Comparison of ENCODE assay signal across 25 cellular contexts in the genomic region with DNA sequence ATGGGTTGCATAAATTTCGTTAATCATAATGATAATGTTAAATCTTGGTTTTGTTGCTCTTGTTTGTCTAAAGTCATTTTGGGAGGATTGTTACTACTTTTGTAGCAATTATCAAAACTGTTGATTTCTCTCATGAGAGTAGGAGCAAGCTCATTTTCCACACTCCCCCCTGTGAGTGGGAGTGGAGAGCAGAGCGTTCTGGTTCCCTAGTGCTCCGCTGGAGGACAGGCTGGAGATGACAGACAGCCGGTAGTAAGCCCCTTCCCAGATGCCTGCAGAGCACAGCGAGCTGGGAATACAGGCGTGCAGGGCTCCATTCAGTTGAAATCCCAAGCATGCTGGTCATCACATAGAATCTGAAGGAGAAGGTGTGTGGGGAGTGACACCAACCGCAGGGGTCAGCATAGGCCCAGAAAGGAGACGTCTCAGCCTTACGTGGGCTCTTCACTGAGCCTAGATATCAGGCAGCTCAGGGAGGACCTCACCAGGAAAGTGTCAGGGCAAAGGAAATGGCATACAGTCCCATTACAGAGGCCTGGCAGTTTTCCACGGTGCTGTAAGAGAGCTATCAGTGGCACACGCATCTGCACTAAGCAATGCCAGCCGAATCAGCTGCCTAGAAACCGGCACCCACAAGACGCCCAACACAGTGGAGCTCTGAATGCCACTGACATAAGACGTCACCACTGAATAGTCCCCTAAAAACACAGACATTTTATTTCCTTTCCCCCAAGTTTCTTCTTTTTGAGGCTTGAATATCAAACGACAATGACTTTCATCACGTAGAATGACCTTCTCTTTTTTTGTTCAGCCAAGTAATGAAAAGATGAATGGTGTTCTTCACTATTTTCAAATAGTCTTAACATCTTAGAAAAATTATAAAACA.
A peak's percentile ranks its signal among the peaks of the same experiment; 100 is the strongest.
DNase-seq lines count a peak whose midpoint lies in the region; ATAC-seq, FAIRE-seq and TF ChIP-seq lines count a peak whose summit lies in the region.
"Had no signal": no experiment of that assay in that cellular context is flagged by ENCODE, and none has a peak within 500 bp of the region (broad histone marks: within the 10 kb centered on the region; RNA-seq: fewer than 3 reads in every experiment).

No MANE protein-coding gene starts in this region.

- TF ChIP-seq EP300 in H1 (IDR thresholded peaks at IDR 0.05; ENCODE audit: borderline replicate concordance in 1 of 2, low read depth in 2 of 2, low read length in 2 of 2), result no peak

- H3K9me3 ChIP-seq in right atrium auricular region (no peaks in the 10 kb centered on the region), H1 (ENCODE audit: insufficient read depth in 2 of 2, low read depth in 1 of 2, low read length in 1 of 2) (no peaks in the 10 kb centered on the region), right cardiac atrium (ENCODE audit: control insufficient read depth, low read length) (no peaks in the 10 kb centered on the region)
- H3K9me3 ChIP-seq: A549, gastrocnemius medialis, prostate gland, upper lobe of left lung had no signal

- no peak for FAIRE-seq in H1 (lab: Jason Lieb, UNC)
- FAIRE-seq: A549 had no signal

- H2BK12ac ChIP-seq in H1 (ENCODE audit: low read depth, low read length), result no peak overlapping the region

- H3K18ac ChIP-seq in H1 (ENCODE audit: extremely low read depth, low read length), result no peak overlapping the region

- H3K36me3 Mint-ChIP-seq in activated T-helper 2 cell treated with anti-CD3 and anti-CD28 coated beads, Interferon-gamma antibody, Interleukin-2, Interleukin-4, amounts not matched to agents 10 μg/mL and 5 μg/mL and 100 μg/mL, durations not matched to agents 14 hours and 24 hours and 36 hours (ENCODE audit: low read depth), result no peaks in the 10 kb centered on the region
- H3K36me3 Mint-ChIP-seq in progenitor cell of endocrine pancreas (ENCODE audit: insufficient read depth), result no peaks in the 10 kb centered on the region
- H3K36me3 Mint-ChIP-seq: activated naive CD8-positive, alpha-beta T cell treated with anti-CD3 and anti-CD28 coated beads for 36 hours; memory B cell had no signal

- no peak overlapping the region for H3K23ac ChIP-seq in H1 (ENCODE audit: insufficient read length)

- no peak overlapping the region for H3K56ac ChIP-seq in H1 (replicated peaks; ENCODE audit: insufficient read length, low read depth, low read length)

- TF ChIP-seq POLR2A in H1 (IDR thresholded peaks at IDR 0.05; ENCODE audit: control extremely low read depth in 1 of 2, low read depth in 2 of 2, low read length in 2 of 2), result no peak

- H3K27ac ChIP-seq in right atrium auricular region, result no peak overlapping the region
- no peak overlapping the region for H3K27ac ChIP-seq in H1 (ENCODE audit: low read depth, low read length)
- H3K27ac ChIP-seq in right cardiac atrium (ENCODE audit: low read length), result no peak overlapping the region
- H3K27ac ChIP-seq: A549, gastrocnemius medialis, prostate gland, upper lobe of left lung had no signal

- no peaks in the 10 kb centered on the region for H3K4me1 Mint-ChIP-seq in activated T-helper 2 cell treated with anti-CD3 and anti-CD28 coated beads, Interferon-gamma antibody, Interleukin-2, Interleukin-4, amounts not matched to agents 10 μg/mL and 5 μg/mL and 100 μg/mL, durations not matched to agents 14 hours and 24 hours and 36 hours (ENCODE audit: low read depth)
- peaks cover 3% of the 10 kb centered on the region for H3K4me1 Mint-ChIP-seq in progenitor cell of endocrine pancreas (ENCODE audit: low read depth)
- H3K4me1 Mint-ChIP-seq: activated B cell treated with CpG ODN at 0.5 μM for 24 hours; activated naive CD8-positive, alpha-beta T cell treated with anti-CD3 and anti-CD28 coated beads for 36 hours; memory B cell had no signal

- H2BK5ac ChIP-seq in H1 (ENCODE audit: low read depth, low read length), result no peak overlapping the region

- H2BK15ac ChIP-seq in H1 (ENCODE audit: low read length), result no peak overlapping the region

- H4K20me1 ChIP-seq in H1 (replicated peaks in 1 of 2; ENCODE audit: control insufficient read depth in 1 of 2, insufficient read depth in 2 of 2, low read length in 2 of 2), result peaks cover 0 to 2% of the 10 kb centered on the region in 2 experiments

- H3K9me3 Mint-ChIP-seq in activated T-helper 2 cell treated with anti-CD3 and anti-CD28 coated beads, Interferon-gamma antibody, Interleukin-2, Interleukin-4, amounts not matched to agents 10 μg/mL and 5 μg/mL and 100 μg/mL, durations not matched to agents 14 hours and 24 hours and 36 hours, result no peaks in the 10 kb centered on the region
- no peaks in the 10 kb centered on the region for H3K9me3 Mint-ChIP-seq in progenitor cell of endocrine pancreas (ENCODE audit: low read depth)
- H3K9me3 Mint-ChIP-seq: activated B cell treated with CpG ODN at 0.5 μM for 24 hours; activated naive CD8-positive, alpha-beta T cell treated with anti-CD3 and anti-CD28 coated beads for 36 hours; memory B cell had no signal

- no peak overlapping the region for H2AK5ac ChIP-seq in H1 (ENCODE audit: low read depth, low read length)

- H3K4me1 ChIP-seq in right atrium auricular region, result no peaks in the 10 kb centered on the region
- no peaks in the 10 kb centered on the region for H3K4me1 ChIP-seq in H1 (replicated peaks in 1 of 4; ENCODE audit: control insufficient read depth in 3 of 4, insufficient read depth in 4 of 4, low read length in 3 of 4)
- H3K4me1 ChIP-seq in right cardiac atrium (ENCODE audit: control insufficient read depth, insufficient read depth, low read length), result no peaks in the 10 kb centered on the region
- H3K4me1 ChIP-seq: A549, gastrocnemius medialis, prostate gland, upper lobe of left lung had no signal

- H2BK120ac ChIP-seq in H1 (replicated peaks; ENCODE audit: low read depth, low read length), result no peak overlapping the region

- H4K91ac ChIP-seq in H1 (replicated peaks; ENCODE audit: insufficient read length, low read length), result no peak overlapping the region

- TF ChIP-seq CTCF in right atrium auricular region (IDR thresholded peaks at IDR 0.05) (no peak), H1 (IDR thresholded peaks at IDR 0.05; ENCODE audit: control extremely low read depth in 1 of 3, insufficient read depth in 1 of 3, low read depth in 1 of 3, low read length in 3 of 3) (no peak), progenitor cell of endocrine pancreas (IDR thresholded peaks at IDR 0.05; ENCODE audit: unreplicated experiment) (no peak)

- TF ChIP-seq RAD21 in H1 (IDR thresholded peaks at IDR 0.05 in 1 of 2, conservative IDR thresholded peaks at IDR 0.05 in 1 of 2; ENCODE audit: low read depth in 2 of 2, low read length in 2 of 2), result peak; percentile 16 to 30; a peak in 1 of 4 replicates

- 85% methylated on average over 17 of the region's 17 CpGs; no CpG with 5 or more reads in 1 of the 2 experiments for WGBS in H1 (ENCODE audit: extremely low coverage in 1 of 2, insufficient coverage in 1 of 2, insufficient read length in 1 of 2, insufficient replicate concordance in 2 of 2, low coverage in 1 of 2, low lambda C conversion rate in 2 of 2, missing lambda C conversion rate in 1 of 2), 2 experiments
- 53% methylated on average over 17 of the region's 17 CpGs for WGBS in right cardiac atrium

- H3K4me2 ChIP-seq in H1 (ENCODE audit: insufficient read depth in 1 of 2, low read depth in 2 of 2, low read length in 2 of 2), result no peak overlapping the region
- H3K4me2 ChIP-seq: A549 had no signal

- POLR2A ChIA-PET in H1 (lab: Charles Lee; ENCODE audit: partially characterized antibody), result no interaction called here

- H3K27me3 Mint-ChIP-seq in activated T-helper 2 cell treated with anti-CD3 and anti-CD28 coated beads, Interferon-gamma antibody, Interleukin-2, Interleukin-4, amounts not matched to agents 10 μg/mL and 5 μg/mL and 100 μg/mL, durations not matched to agents 14 hours and 24 hours and 36 hours (ENCODE audit: low read depth), result no peaks in the 10 kb centered on the region
- H3K27me3 Mint-ChIP-seq in progenitor cell of endocrine pancreas, result peaks cover 57% of the 10 kb centered on the region

- H4K5ac ChIP-seq in H1 (ENCODE audit: insufficient read length, low read depth, low read length), result no peak overlapping the region

- no peak overlapping the region for H2BK20ac ChIP-seq in H1 (ENCODE audit: low read length)

- intact Hi-C loops in Right ventricle myocardium inferior (cut with DNase I), result no loop called here
- intact Hi-C loops in right cardiac atrium (cut with DNase I), result no loop called here
- intact Hi-C loops in activated T-helper 2 cell treated with anti-CD3 and anti-CD28 coated beads, Interferon-gamma antibody, Interleukin-2, Interleukin-4, amounts not matched to agents 10 μg/mL and 5 μg/mL and 100 μg/mL, durations not matched to agents 14 hours and 24 hours and 36 hours (cut with micrococcal nuclease), result no loop called here

- ATAC-seq in Right ventricle myocardium inferior, result peak; percentile 89
- ATAC-seq in right cardiac atrium, result peak; percentile 86 to 92
- ATAC-seq in HG02840 (IDR thresholded peaks at IDR 0.05; ENCODE audit: low FRiP score, unreplicated experiment), result no peak
- ATAC-seq: A549, gastrocnemius medialis had no signal

- H3K36me3 ChIP-seq in right atrium auricular region (no peaks in the 10 kb centered on the region), H1 (ENCODE audit: control insufficient read depth in 2 of 4, insufficient read depth in 4 of 4, low read length in 3 of 4) (no peaks in the 10 kb centered on the region)
- H3K36me3 ChIP-seq: gastrocnemius medialis, prostate gland, upper lobe of left lung had no signal

- no peak overlapping the region for H4K8ac ChIP-seq in H1 (ENCODE audit: extremely low read depth, insufficient read depth, low read length)

- no peak overlapping the region for H2AFZ ChIP-seq in H1 (ENCODE audit: low read length)

- no peak overlapping the region for H3K9ac ChIP-seq in H1 (replicated peaks in 1 of 4; ENCODE audit: extremely low read depth in 1 of 4, low read depth in 3 of 4, low read length in 3 of 4)

- H3K4me3 ChIP-seq in right atrium auricular region (no peak overlapping the region), H1 (ENCODE audit: extremely low read depth in 1 of 4, insufficient read depth in 2 of 4, low read depth in 3 of 4, low read length in 4 of 4) (no peak overlapping the region), right cardiac atrium (ENCODE audit: low read length) (no peak overlapping the region)
- H3K4me3 ChIP-seq: A549, gastrocnemius medialis, prostate gland, upper lobe of left lung had no signal

- no peaks in the 10 kb centered on the region for H3K79me2 ChIP-seq in H1 (ENCODE audit: control insufficient read depth in 1 of 2, insufficient read depth in 2 of 2, low read length in 2 of 2)

- CTCF ChIA-PET in H1 (lab: Charles Lee; ENCODE audit: partially characterized antibody), result interaction anchor here (1.2 to 1.4 kb wide), 2 partner anchors 113 to 310 kb away, joined by 3 read pairs; no protein-coding TSS in a partner anchor

- no peak overlapping the region for H3K4ac ChIP-seq in H1 (replicated peaks; ENCODE audit: insufficient read length, low read depth, low read length)

- no peaks in the 10 kb centered on the region; the same call in 1 of the 2 replicates for H3K79me1 ChIP-seq in H1 (ENCODE audit: low read depth, low read length)

- H3K14ac ChIP-seq in H1 (ENCODE audit: insufficient read length), result no peak overlapping the region

- DNase-seq in Right ventricle myocardium inferior (ENCODE audit: missing footprints), result no peak
- no peak for DNase-seq in right atrium auricular region (ENCODE audit: low spot score)
- DNase-seq in H1 (ENCODE audit: low read depth in 1 of 2, low spot score in 2 of 2), result no peak
- peak; percentile 61 to 73 (median 69) for DNase-seq in right cardiac atrium
- DNase-seq in iPS-NIHi7 (ENCODE audit: extremely low spot score), result no peak
- DNase-seq in activated T-helper 2 cell treated with anti-CD3 and anti-CD28 coated beads, Interferon-gamma antibody, Interleukin-2, Interleukin-4, amounts not matched to agents 10 μg/mL and 5 μg/mL and 100 μg/mL, durations not matched to agents 14 hours and 24 hours and 36 hours (ENCODE audit: low spot score), result no peak
- no peak for DNase-seq in progenitor cell of endocrine pancreas (ENCODE audit: low spot score, unreplicated experiment)
- DNase-seq: activated B cell treated with CpG ODN at 0.5 μM for 24 hours; activated CD4-positive, alpha-beta T cell treated with anti-CD3 and anti-CD28 coated beads, Interleukin-2, amount 50 U/mL, for 4 hours; activated naive CD8-positive, alpha-beta T cell treated with anti-CD3 and anti-CD28 coated beads for 36 hours; DMS79 treated with DMSO at 0.1 percent for 48 hours; effector CD4-positive, alpha-beta T cell; erythroblast; gastrocnemius medialis; HCEC 1CT; Kasumi-1; kidney glomerular epithelial cell; NCI-H1694 treated with DMSO at 0.1 percent for 48 hours; NCI-H226; stimulated activated CD8-positive, alpha-beta memory T cell treated with anti-CD3 and anti-CD28 coated beads, Interleukin-4, amount 100 ng/mL, for 48 hours; upper lobe of left lung had no signal

- no peak overlapping the region for H3K27ac Mint-ChIP-seq in activated T-helper 2 cell treated with anti-CD3 and anti-CD28 coated beads, Interferon-gamma antibody, Interleukin-2, Interleukin-4, amounts not matched to agents 10 μg/mL and 5 μg/mL and 100 μg/mL, durations not matched to agents 14 hours and 24 hours and 36 hours
- H3K27ac Mint-ChIP-seq in progenitor cell of endocrine pancreas, result no peak overlapping the region
- H3K27ac Mint-ChIP-seq: activated B cell treated with CpG ODN at 0.5 μM for 24 hours; activated naive CD8-positive, alpha-beta T cell treated with anti-CD3 and anti-CD28 coated beads for 36 hours; memory B cell had no signal

- no peaks in the 10 kb centered on the region for H3K23me2 ChIP-seq in H1 (ENCODE audit: low read depth, low read length)

- no peaks in the 10 kb centered on the region for H3K27me3 ChIP-seq in right atrium auricular region
- H3K27me3 ChIP-seq in H1 (replicated peaks in 1 of 4; ENCODE audit: control insufficient read depth in 3 of 4, extremely low read depth in 1 of 4, insufficient read depth in 3 of 4, low read length in 3 of 4), result no peaks in the 10 kb centered on the region
- H3K27me3 ChIP-seq in right cardiac atrium (ENCODE audit: control insufficient read depth, insufficient read depth), result no peaks in the 10 kb centered on the region
- H3K27me3 ChIP-seq: upper lobe of left lung had no signal

- H3K4me3 Mint-ChIP-seq in activated T-helper 2 cell treated with anti-CD3 and anti-CD28 coated beads, Interferon-gamma antibody, Interleukin-2, Interleukin-4, amounts not matched to agents 10 μg/mL and 5 μg/mL and 100 μg/mL, durations not matched to agents 14 hours and 24 hours and 36 hours (ENCODE audit: low read depth), result no peak overlapping the region
- no peak overlapping the region for H3K4me3 Mint-ChIP-seq in progenitor cell of endocrine pancreas (ENCODE audit: low read depth)
- H3K4me3 Mint-ChIP-seq: activated B cell treated with CpG ODN at 0.5 μM for 24 hours; activated naive CD8-positive, alpha-beta T cell treated with anti-CD3 and anti-CD28 coated beads for 36 hours; memory B cell had no signal

Comparison
In these comparisons a context has a peak if more than half of its experiments do, and no peak if none do; other contexts are left out.
1. DNase-seq: peak in right cardiac atrium (3 of 3); none in Right ventricle myocardium inferior (single experiment), right atrium auricular region (single experiment), H1 (0 of 2), iPS-NIHi7 (single experiment), activated T-helper 2 cell treated with anti-CD3 and anti-CD28 coated beads, Interferon-gamma antibody, Interleukin-2, Interleukin-4, amounts not matched to agents 10 μg/mL and 5 μg/mL and 100 μg/mL, durations not matched to agents 14 hours and 24 hours and 36 hours (single experiment) and progenitor cell of endocrine pancreas (single experiment).